In genomic region chr6:122381494-122382083, GRCh38 we compare ENCODE assay signal across 8 cellular contexts. TPM values are rescaled to one million over a fixed set of nuclear protein-coding genes. Genes with fewer than 3 reads are reported as not detected.
DNase-seq lines count a peak whose midpoint lies in the region; ATAC-seq, FAIRE-seq and TF ChIP-seq lines count a peak whose summit lies in the region.

No MANE protein-coding gene starts in this region.

- no peak overlapping the region for H3K27ac Mint-ChIP-seq in progenitor cell of endocrine pancreas

- no peak overlapping the region for H3K4me3 Mint-ChIP-seq in progenitor cell of endocrine pancreas (ENCODE audit: low read depth)

- peak; percentile 81 for TF ChIP-seq CTCF in progenitor cell of endocrine pancreas (IDR thresholded peaks at IDR 0.05; ENCODE audit: unreplicated experiment)

- peak; percentile 99 for ATAC-seq in GM21737 (IDR thresholded peaks at IDR 0.05; ENCODE audit: unreplicated experiment)

- peak; percentile 25 for FAIRE-seq in G401.6 (lab: Jason Lieb, UNC)

- DNase-seq in Jurkat, Clone E6-1 (ENCODE audit: low read depth, low spot score), result peak; percentile 65
- DNase-seq in SHP77 (lab: John Stamatoyannopoulos, UW) (peak; percentile 51 to 62), glomerular visceral epithelial cell (ENCODE audit: extremely low spot score) (peak; percentile 67), progenitor cell of endocrine pancreas (ENCODE audit: low spot score, unreplicated experiment) (peak; percentile 24), NCI-H187 (lab: John Stamatoyannopoulos, UW) (no peak)
- DNase-seq in activated naive CD4-positive, alpha-beta T cell treated with Interleukin-2 at 50 U/mL for 16 hours, result peak; percentile 54

- H3K27me3 Mint-ChIP-seq in progenitor cell of endocrine pancreas, result peaks cover 27% of the 10 kb centered on the region

- H3K4me1 Mint-ChIP-seq in progenitor cell of endocrine pancreas (ENCODE audit: low read depth), result no peaks in the 10 kb centered on the region

- no peaks in the 10 kb centered on the region for H3K9me3 Mint-ChIP-seq in progenitor cell of endocrine pancreas (ENCODE audit: low read depth)

- H3K36me3 Mint-ChIP-seq in progenitor cell of endocrine pancreas (ENCODE audit: insufficient read depth), result no peaks in the 10 kb centered on the region

- H3K4me3 ChIP-seq in Jurkat, Clone E6-1 (ENCODE audit: low read length), result no peak overlapping the region

RNA-seq across cellular contexts. Expression of gene HSF2, which starts 17.9 kb away (rescaled TPM):
- polyA plus RNA-seq in Jurkat, Clone E6-1 (2012; ENCODE audit: insufficient read depth, insufficient read length), result 32.0 TPM
- 23.6 and 25.6 TPM in 2 replicates for total RNA-seq in progenitor cell of endocrine pancreas

Comparison
In these comparisons a context has a peak if more than half of its experiments do, and no peak if none do; other contexts are left out.
1. DNase-seq: peak in Jurkat, Clone E6-1 (single experiment), SHP77 (2 of 2), activated naive CD4-positive, alpha-beta T cell treated with Interleukin-2 at 50 U/mL for 16 hours (single experiment), glomerular visceral epithelial cell (single experiment) and progenitor cell of endocrine pancreas (single experiment); none in NCI-H187 (0 of 2).